10 cellular contexts compared by ENCODE assay signal in the genomic region with DNA sequence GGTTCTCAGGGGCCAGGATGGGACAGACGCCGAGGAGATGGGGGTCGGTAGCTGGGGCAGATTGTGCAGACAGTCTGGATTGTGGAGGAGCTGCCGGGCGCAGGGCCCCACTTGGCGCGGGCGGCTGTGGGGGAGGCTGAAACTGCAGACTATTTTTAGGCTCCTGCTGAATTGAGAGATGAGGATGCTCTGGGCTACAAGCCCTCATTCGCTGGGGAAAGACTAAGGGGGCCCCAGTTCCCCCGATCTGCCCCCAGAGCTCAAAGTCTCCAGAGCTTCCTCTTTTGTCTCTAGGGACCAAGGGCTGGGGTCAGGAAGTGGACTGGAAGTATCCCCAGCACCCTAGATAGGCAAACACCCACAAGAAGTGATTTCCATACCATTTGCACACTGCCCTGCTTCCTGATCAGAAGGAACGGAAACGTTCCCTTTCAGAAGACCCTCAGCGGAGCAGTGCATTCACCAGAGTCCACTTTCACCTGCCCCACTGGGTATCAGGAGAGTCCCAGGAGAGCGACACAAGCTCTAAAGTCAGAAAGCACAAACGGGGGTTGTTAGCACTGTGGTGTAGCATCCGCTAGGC. TPM values are rescaled to one million over a fixed set of nuclear protein-coding genes. Genes with fewer than 3 reads are reported as not detected.
DNase-seq lines count a peak whose midpoint lies in the region; ATAC-seq, FAIRE-seq and TF ChIP-seq lines count a peak whose summit lies in the region.
"Had no signal": no experiment of that assay in that cellular context is flagged by ENCODE, and none has a peak within 500 bp of the region (broad histone marks: within the 10 kb centered on the region; RNA-seq: fewer than 3 reads in every experiment).

No MANE protein-coding gene starts in this region.

- no peak for TF ChIP-seq POLR2A in IMR-90 (IDR thresholded peaks at IDR 0.05; ENCODE audit: low read depth, low read length)
- no peak for TF ChIP-seq POLR2A in K562 (conservative IDR thresholded peaks at IDR 0.05)

- POLR2A ChIA-PET in IMR-90 (lab: Charles Lee; ENCODE audit: unreplicated experiment), result no interaction called here
- POLR2A ChIA-PET in K562 (lab: Yijun Ruan, JAX), result interaction anchor here (0.6 to 1.2 kb wide), 3 partner anchors 23 to 30 kb away, joined by 3 to 4 read pairs (median 4); a partner anchor contains a TSS

- TF ChIP-seq EP300 in K562 (IDR thresholded peaks at IDR 0.05; ENCODE audit: low read length), result no peak

- no peak for FAIRE-seq in K562 (lab: Jason Lieb, UNC)

- H3K9me1 ChIP-seq in IMR-90 (ENCODE audit: insufficient read depth, low read length) (peaks cover 49% of the 10 kb centered on the region), K562 (ENCODE audit: control insufficient read depth, insufficient read depth, low read length) (no peaks in the 10 kb centered on the region)

- H3K27ac ChIP-seq in IMR-90 (ENCODE audit: insufficient read depth, low read length) (no peak overlapping the region), K562 (ENCODE audit: extremely low read depth, low read depth, low read length) (no peak overlapping the region)

- in situ Hi-C loops in IMR-90 (cut with MboI; ENCODE audit: low sequenced_read_pairs) (no loop called here), K562 (cut with MboI) (no loop called here)

- H3K9ac ChIP-seq in IMR-90 (ENCODE audit: low read depth, low read length), result no peak overlapping the region
- peak overlapping the region in 1 of 2 experiments; percentile 78; a peak in 2 of 4 replicates for H3K9ac ChIP-seq in K562 (ENCODE audit: insufficient read depth in 1 of 2, low read depth in 2 of 2, low read length in 2 of 2)

- no peak overlapping the region for H3K56ac ChIP-seq in IMR-90 (ENCODE audit: extremely low read depth, insufficient read depth, low read length)

- H2BK5ac ChIP-seq in IMR-90 (ENCODE audit: low read depth, low read length, poor library complexity, severe bottlenecking), result peak overlapping the region; percentile 10

- H3K36me3 ChIP-seq in IMR-90 (ENCODE audit: control insufficient read depth, insufficient read depth, low read length) (no peaks in the 10 kb centered on the region), K562 (ENCODE audit: control insufficient read depth, insufficient read depth, low read length) (no peaks in the 10 kb centered on the region)

- H4K20me1 ChIP-seq in IMR-90 (ENCODE audit: insufficient read depth, low read length) (no peaks in the 10 kb centered on the region), K562 (replicated peaks; ENCODE audit: control insufficient read depth, insufficient read depth, low read length) (no peaks in the 10 kb centered on the region)

- H2AK9ac ChIP-seq in IMR-90 (replicated peaks; ENCODE audit: low read depth, low read length, poor library complexity), result peak overlapping the region; percentile 23

- no peaks in the 10 kb centered on the region for H3K79me2 ChIP-seq in K562 (ENCODE audit: control insufficient read depth, insufficient read depth, low read length)

- no peak overlapping the region; the same call in 1 of the 2 replicates for H3K18ac ChIP-seq in IMR-90 (ENCODE audit: low read depth, low read length)

- peak overlapping the region; percentile 31 for H2BK120ac ChIP-seq in IMR-90 (ENCODE audit: low read depth, low read length)

- no peak overlapping the region for H3K4me3 ChIP-seq in IMR-90 (ENCODE audit: insufficient read depth, low read depth, low read length)
- no peak overlapping the region for H3K4me3 ChIP-seq in K562
- H3K4me3 ChIP-seq: lung had no signal

- H4K5ac ChIP-seq in IMR-90 (ENCODE audit: low read depth, low read length), result peak overlapping the region; percentile 5; the same call in 1 of the 2 replicates

- dilution Hi-C loops in IMR-90 (cut with HindIII; ENCODE audit: low sequenced_read_pairs, unreplicated experiment), result no loop called here

- DNase-seq in GF-D8 (lab: John Stamatoyannopoulos, UW), result peak; percentile 76
- no peak for DNase-seq in IMR-90
- DNase-seq in K562 (ENCODE audit: extremely low read depth in 1 of 4, low spot score in 3 of 4), result no peak
- no peak for DNase-seq in NCI-H146 (lab: John Stamatoyannopoulos, UW)
- no peak for DNase-seq in T-helper 9 cell
- DNase-seq in NCI-H2081 (lab: John Stamatoyannopoulos, UW), result no peak
- no peak for DNase-seq in iPS-NIHi7 (ENCODE audit: extremely low spot score)

- ATAC-seq in GM19324 (IDR thresholded peaks at IDR 0.05; ENCODE audit: low FRiP score, unreplicated experiment) (peak; percentile 43), IMR-90 (ENCODE audit: low read depth) (no peak), K562 (0 out of 3 replicates have a peak, but pooled peaks have one; percentile 7)
- ATAC-seq: Panc1 had no signal

- TF ChIP-seq CTCF in IMR-90 (conservative IDR thresholded peaks at IDR 0.05; ENCODE audit: low read depth, low read length) (no peak), K562 (IDR thresholded peaks at IDR 0.05 in 2 of 3, conservative IDR thresholded peaks at IDR 0.05 in 1 of 3; ENCODE audit: insufficient read depth in 2 of 3, low read depth in 1 of 3, low read length in 3 of 3) (no peak)

- H2AFZ ChIP-seq in IMR-90 (replicated peaks; ENCODE audit: low read length, poor library complexity) (peak overlapping the region; percentile 82), K562 (ENCODE audit: low read depth, low read length) (peak overlapping the region; percentile 34)

- no TSS peak for BruUV-seq in IMR-90 (replicated peaks; lab: Mats Ljungman, UMichigan)
- no TSS peak for BruUV-seq in K562 (replicated peaks; lab: Mats Ljungman, UMichigan)

- 0 out of 3 replicates have a peak overlapping the region, but pooled peaks have one; percentile 23 for H2BK15ac ChIP-seq in IMR-90 (ENCODE audit: low read depth, low read length)

- TF ChIP-seq RAD21 in IMR-90 (IDR thresholded peaks at IDR 0.05; ENCODE audit: low read length), result no peak
- no peak for TF ChIP-seq RAD21 in K562 (CRISPR knock-in tag; conservative IDR thresholded peaks at IDR 0.05 in 1 of 2, IDR thresholded peaks at IDR 0.05 in 1 of 2)

- H3K79me1 ChIP-seq in IMR-90 (ENCODE audit: low read depth in 1 of 2, low read length in 2 of 2), result peaks cover 0 to 34% of the 10 kb centered on the region in 2 experiments; a peak in 2 of 4 replicates

- peak overlapping the region; percentile 20 for H3K14ac ChIP-seq in IMR-90 (replicated peaks; ENCODE audit: low read depth, low read length)

- H3K9me3 ChIP-seq in IMR-90 (ENCODE audit: control insufficient read depth, insufficient read depth, low read length) (no peaks in the 10 kb centered on the region), K562 (replicated peaks; ENCODE audit: control insufficient read depth, insufficient read depth, low read depth, low read length) (no peaks in the 10 kb centered on the region)

- CTCF ChIA-PET in IMR-90 (lab: Yijun Ruan, JAX), result no interaction called here
- CTCF ChIA-PET in K562 (lab: Yijun Ruan, JAX; ENCODE audit: low intra/inter-chr PET ratio), result no interaction called here

- no peak overlapping the region for H3K4me2 ChIP-seq in IMR-90 (ENCODE audit: low read depth, low read length)
- H3K4me2 ChIP-seq in K562 (ENCODE audit: insufficient read depth, low read length), result no peak overlapping the region; the same call in 1 of the 2 replicates

- no peaks in the 10 kb centered on the region for H3K27me3 ChIP-seq in IMR-90 (ENCODE audit: control insufficient read depth, insufficient read depth, low read length)
- H3K27me3 ChIP-seq in K562 (ENCODE audit: control insufficient read depth in 2 of 2, insufficient read depth in 2 of 2, low read length in 2 of 2), result no peaks in the 10 kb centered on the region

- 21% methylated on average over 6 of the region's 16 CpGs; no CpG with 5 or more reads in 1 of the 2 experiments for WGBS in IMR-90 (ENCODE audit: extremely low coverage in 2 of 2, insufficient read length in 1 of 2), 2 experiments
- WGBS in K562 (ENCODE audit: insufficient coverage, low coverage, missing lambda C conversion rate), result 28% methylated on average over 16 of the region's 16 CpGs

- peak overlapping the region; percentile 58; the same call in 1 of the 2 replicates for H3K23ac ChIP-seq in IMR-90 (ENCODE audit: low read depth, low read length)

- H2AK5ac ChIP-seq in IMR-90 (ENCODE audit: low read depth, low read length), result peak overlapping the region; percentile 56

- intact Hi-C loops in IMR-90 (cut with micrococcal nuclease) (no loop called here), K562 (cut with micrococcal nuclease) (no loop called here)

- H4K8ac ChIP-seq in IMR-90 (ENCODE audit: low read depth in 2 of 2, low read length in 2 of 2), result peak overlapping the region in 1 of 2 experiments; percentile 43; a peak in 2 of 4 replicates

- peak overlapping the region; percentile 11 for H3K4ac ChIP-seq in IMR-90 (ENCODE audit: low read depth, low read length)

- peaks cover 36% of the 10 kb centered on the region for H3K4me1 ChIP-seq in IMR-90 (ENCODE audit: control insufficient read depth, insufficient read depth, low read length)
- H3K4me1 ChIP-seq in K562 (replicated peaks in 1 of 2; ENCODE audit: control insufficient read depth in 2 of 2, insufficient read depth in 2 of 2, low read length in 2 of 2), result peaks cover 62 to 67% of the 10 kb centered on the region in 2 experiments

- peak overlapping the region; percentile 62 for H4K91ac ChIP-seq in IMR-90 (ENCODE audit: insufficient read depth, low read depth, low read length)

- 0 out of 2 replicates have a peak overlapping the region, but pooled peaks have one; percentile 37 for H2BK20ac ChIP-seq in IMR-90 (ENCODE audit: low read depth, low read length)

RNA-seq across cellular contexts. Expression of a gene that starts 29.7 kb away (rescaled TPM):
- total RNA-seq in IMR-90 (2012; rRNA removed), result 27.8 and 30.5 TPM in 2 replicates
- 87.3 and 88.1 TPM in 2 replicates for polyA plus RNA-seq in IMR-90 (2012; rRNA removed)
- polyA plus RNA-seq in IMR-90 (2012; cell fraction: cytosol; rRNA removed), result 46.2 and 68.0 TPM in 2 replicates
- 57.3 and 104 TPM in 2 replicates for polyA plus RNA-seq in IMR-90 (2012; cell fraction: nucleus; rRNA removed; ENCODE audit: low replicate concordance)
- 17.2 and 52.5 TPM in 2 replicates for total RNA-seq in K562 (2011; cell fraction: chromatin; rRNA removed; ENCODE audit: low replicate concordance)
- total RNA-seq in K562 (2011; cell fraction: nucleolus; rRNA removed), result 48.0 and 55.7 TPM in 2 replicates
- 32.8 and 33.4 TPM in 2 replicates for total RNA-seq in K562 (2011; cell fraction: nucleoplasm; rRNA removed)
- 4.8 and 5.7 TPM in 2 replicates for total RNA-seq in K562 (2014; rRNA removed)
- total RNA-seq in K562 (2014; rRNA removed; fragmentation: Illumina TruSeq; extraction: Trizol), result 1.7 and 3.3 TPM in 2 replicates
- 6.1 and 6.6 TPM in 2 replicates for total RNA-seq in K562 (2015; rRNA removed; fragmentation: Illumina TruSeq; extraction: Trizol)
- 6.2 and 6.8 TPM in 2 replicates for total RNA-seq in K562 (2021)
- polyA plus RNA-seq in K562 (2011; rRNA removed), result 8.2 and 12.8 TPM in 2 replicates
- 15.1 and 15.7 TPM in 2 replicates for polyA plus RNA-seq in K562 (2011; cell fraction: cytosol; rRNA removed)
- polyA plus RNA-seq in K562 (2011; cell fraction: nucleus; rRNA removed), result 24.4 and 28.1 TPM in 2 replicates
- polyA plus RNA-seq in K562 (2012), result 12.7 and 16.6 TPM in 2 replicates
- 6.4 and 6.8 TPM in 2 replicates for polyA plus RNA-seq in K562 (2014; fragmentation: Illumina TruSeq; extraction: Trizol)
- polyA plus RNA-seq in K562 (2014; fragmentation: Nextera tagmentation; extraction: Ambion mirVana), result under 1 TPM in 1 of 2 experiments, not detected in 1; 0.04 TPM
- 3.6 and 7.2 TPM in 2 replicates for polyA plus RNA-seq in K562 (2014; rRNA removed)
- 7.0 and 9.6 TPM in 2 replicates for polyA minus RNA-seq in K562 (2011; rRNA and poly(A)+ RNA removed)
- 8.2 and 10.7 TPM in 2 replicates for polyA minus RNA-seq in K562 (2011; cell fraction: cytosol; rRNA and poly(A)+ RNA removed)
- polyA minus RNA-seq in K562 (2011; cell fraction: nucleus; rRNA and poly(A)+ RNA removed), result 8.9 and 13.2 TPM in 2 replicates

RNA-seq across cellular contexts. Expression of a gene that starts 36.6 kb away (rescaled TPM):
- 0.18 and 0.28 TPM in 2 replicates for total RNA-seq in IMR-90 (2012; rRNA removed)
- 0.46 and 0.50 TPM in 2 replicates for polyA plus RNA-seq in IMR-90 (2012; rRNA removed)
- 0.17 and 0.60 TPM in 2 replicates for polyA plus RNA-seq in IMR-90 (2012; cell fraction: cytosol; rRNA removed)
- 0.23 and 0.26 TPM in 2 replicates for polyA plus RNA-seq in IMR-90 (2012; cell fraction: nucleus; rRNA removed; ENCODE audit: low replicate concordance)
- 0.21 TPM in 1 of 2 replicates, not detected in the other for total RNA-seq in K562 (2011; cell fraction: chromatin; rRNA removed; ENCODE audit: low replicate concordance)
- total RNA-seq in K562 (2011; cell fraction: nucleolus; rRNA removed), result not detected in 2 replicates
- not detected in 2 replicates for total RNA-seq in K562 (2011; cell fraction: nucleoplasm; rRNA removed)
- total RNA-seq in K562 (2014; rRNA removed), result 0.12 TPM in 1 of 2 replicates, not detected in the other
- total RNA-seq in K562 (2014; rRNA removed; fragmentation: Illumina TruSeq; extraction: Trizol), result not detected in 2 replicates
- total RNA-seq in K562 (2015; rRNA removed; fragmentation: Illumina TruSeq; extraction: Trizol), result not detected in 2 replicates
- 0.16 and 0.25 TPM in 2 replicates for total RNA-seq in K562 (2021)
- 0.23 and 0.24 TPM in 2 replicates for polyA plus RNA-seq in K562 (2011; rRNA removed)
- polyA plus RNA-seq in K562 (2011; cell fraction: cytosol; rRNA removed), result 0.07 and 0.37 TPM in 2 replicates
- polyA plus RNA-seq in K562 (2011; cell fraction: nucleus; rRNA removed), result 0.08 and 0.61 TPM in 2 replicates
- polyA plus RNA-seq in K562 (2012), result 0.22 and 1.5 TPM in 2 replicates
- 0.06 TPM in 1 of 2 replicates, not detected in the other for polyA plus RNA-seq in K562 (2014; fragmentation: Illumina TruSeq; extraction: Trizol)
- under 1 TPM; 0.06 to 0.10 TPM for polyA plus RNA-seq in K562 (2014; fragmentation: Nextera tagmentation; extraction: Ambion mirVana)
- not detected in 2 replicates for polyA plus RNA-seq in K562 (2014; rRNA removed)
- 0.35 TPM in 1 of 2 replicates, not detected in the other for polyA minus RNA-seq in K562 (2011; rRNA and poly(A)+ RNA removed)
- polyA minus RNA-seq in K562 (2011; cell fraction: cytosol; rRNA and poly(A)+ RNA removed), result 0.38 TPM in 1 of 2 replicates, not detected in the other
- polyA minus RNA-seq in K562 (2011; cell fraction: nucleus; rRNA and poly(A)+ RNA removed), result not detected in 2 replicates

RNA-seq across cellular contexts. Expression of a gene that starts 56.9 kb away (rescaled TPM):
- total RNA-seq in IMR-90 (2012; rRNA removed) (57.8 and 68.1 TPM in 2 replicates), K562 (2014; rRNA removed) (36.6 and 79.6 TPM in 2 replicates), K562 (2014; rRNA removed; fragmentation: Illumina TruSeq; extraction: Trizol) (26.2 and 29.3 TPM in 2 replicates), K562 (2015; rRNA removed; fragmentation: Illumina TruSeq; extraction: Trizol) (31.1 and 32.4 TPM in 2 replicates), K562 (2021) (51.7 and 65.5 TPM in 2 replicates)
- polyA plus RNA-seq in IMR-90 (2012; rRNA removed) (78.4 and 80.1 TPM in 2 replicates), K562 (2011; rRNA removed) (63.4 and 64.7 TPM in 2 replicates), K562 (2014; fragmentation: Illumina TruSeq; extraction: Trizol) (52.8 and 65.0 TPM in 2 replicates), K562 (2014; fragmentation: Nextera tagmentation; extraction: Ambion mirVana) (10 to 100 TPM; 19.2 to 44.9 TPM), K562 (2014; rRNA removed) (47.8 and 70.3 TPM in 2 replicates)
- 64.2 and 85.0 TPM in 2 replicates for polyA plus RNA-seq in IMR-90 (2012; cell fraction: cytosol; rRNA removed)
- polyA plus RNA-seq in IMR-90 (2012; cell fraction: nucleus; rRNA removed; ENCODE audit: low replicate concordance), result 21.3 and 32.0 TPM in 2 replicates
- total RNA-seq in K562 (2011; cell fraction: chromatin; rRNA removed; ENCODE audit: low replicate concordance), result 9.1 and 12.8 TPM in 2 replicates
- 12.8 and 16.2 TPM in 2 replicates for total RNA-seq in K562 (2011; cell fraction: nucleolus; rRNA removed)
- total RNA-seq in K562 (2011; cell fraction: nucleoplasm; rRNA removed), result 10.7 and 15.0 TPM in 2 replicates
- polyA plus RNA-seq in K562 (2011; cell fraction: cytosol; rRNA removed), result 107 and 180 TPM in 2 replicates
- 29.7 and 35.7 TPM in 2 replicates for polyA plus RNA-seq in K562 (2011; cell fraction: nucleus; rRNA removed)
- polyA plus RNA-seq in K562 (2012), result 41.6 and 62.1 TPM in 2 replicates
- polyA minus RNA-seq in K562 (2011; rRNA and poly(A)+ RNA removed), result 40.5 and 52.2 TPM in 2 replicates
- polyA minus RNA-seq in K562 (2011; cell fraction: cytosol; rRNA and poly(A)+ RNA removed), result 40.3 and 40.8 TPM in 2 replicates
- polyA minus RNA-seq in K562 (2011; cell fraction: nucleus; rRNA and poly(A)+ RNA removed), result 8.6 and 10.9 TPM in 2 replicates
